8 cellular contexts compared by ENCODE assay signal in genomic region chr10:75235375-75236177, GRCh38. TPM values are rescaled to one million over a fixed set of nuclear protein-coding genes. Genes with fewer than 3 reads are reported as not detected.
DNase-seq lines count a peak whose midpoint lies in the region; ATAC-seq and TF ChIP-seq lines count a peak whose summit lies in the region.

Gene COMTD1 (minus strand): TSS chr10:75235957. CDS start chr10:75235928, 29 bp downstream.

- H3K36me3 ChIP-seq in kidney epithelial cell (ENCODE audit: control insufficient read depth, insufficient read depth, low read length), result peaks cover 1% of the 10 kb centered on the region

- DNase-seq in AML-193 (lab: John Stamatoyannopoulos, UW) (peak; percentile 77 to 79), NCI-H446 (lab: John Stamatoyannopoulos, UW) (peak; percentile 40 to 89), cerebellar nuclear complex (lab: John Stamatoyannopoulos, UW) (peak; percentile 38 to 78), kidney epithelial cell (ENCODE audit: low read depth) (peak; percentile 44)
- peak; percentile 88 for DNase-seq in activated CD4-positive, alpha-beta T cell treated with anti-CD3 and anti-CD28 coated beads for 1 hour
- DNase-seq in stimulated activated CD4-positive, alpha-beta T cell treated with anti-CD3 and anti-CD28 coated beads, Interleukin-15, amount 100 ng/mL, for 24 hours, result peak; percentile 97

- peak within 1 kb of the TSS; percentile 53 for H3K4me3 ChIP-seq in kidney epithelial cell (ENCODE audit: low read depth, low read length)

- H3K27me3 ChIP-seq in kidney epithelial cell (ENCODE audit: control insufficient read depth, insufficient read depth, low read length), result no peaks in the 10 kb centered on the region

- TF ChIP-seq CTCF in kidney epithelial cell (IDR thresholded peaks at IDR 0.05; ENCODE audit: insufficient read depth, low read length, poor library complexity, severe bottlenecking), result peak; percentile 100

- ATAC-seq in GM19023 (IDR thresholded peaks at IDR 0.05; ENCODE audit: unreplicated experiment) (peak; percentile 72), HG03280 (IDR thresholded peaks at IDR 0.05; ENCODE audit: unreplicated experiment) (peak; percentile 72)

RNA-seq across cellular contexts. Expression of gene COMTD1, which starts in this region (rescaled TPM):
- total RNA-seq in kidney epithelial cell, result 22.0 and 35.9 TPM in 2 replicates

Comparison
In these comparisons a context has a peak if more than half of its experiments do, and no peak if none do; other contexts are left out.
1. Peak in every context shown above with its lines: DNase-seq, ATAC-seq and H3K4me3 ChIP-seq.
2. DNase-seq: peak in every context shown above with its lines; median percentile 97 in stimulated activated CD4-positive, alpha-beta T cell treated with anti-CD3 and anti-CD28 coated beads, Interleukin-15, amount 100 ng/mL, for 24 hours; 88 in activated CD4-positive, alpha-beta T cell treated with anti-CD3 and anti-CD28 coated beads for 1 hour; 78 in AML-193; 64 in NCI-H446; 58 in cerebellar nuclear complex; 44 in kidney epithelial cell.